8 cellular contexts compared by ENCODE assay signal in genomic region chr7:100874577-100875355, GRCh38. TPM values are rescaled to one million over a fixed set of nuclear protein-coding genes. Genes with fewer than 3 reads are reported as not detected.
A peak's percentile ranks its signal among the peaks of the same experiment; 100 is the strongest.
DNase-seq lines count a peak whose midpoint lies in the region; ATAC-seq and TF ChIP-seq lines count a peak whose summit lies in the region.

TSS of gene SRRT (plus strand) at chr7:100875103. CDS start at chr7:100875591, 488 bp downstream.

- H3K9me3 Mint-ChIP-seq in chondrocyte (ENCODE audit: low read depth), result no peaks in the 10 kb centered on the region

- H3K4me1 Mint-ChIP-seq in chondrocyte (ENCODE audit: low read depth), result peaks cover 73% of the 10 kb centered on the region

- peak; percentile 96 for TF ChIP-seq POLR2A in GM19099 (IDR thresholded peaks at IDR 0.05; ENCODE audit: extremely low read depth, insufficient read length, low read depth)

- TF ChIP-seq CTCF in chondrocyte (IDR thresholded peaks at IDR 0.05) (peak; percentile 61), kidney epithelial cell (IDR thresholded peaks at IDR 0.05; ENCODE audit: insufficient read depth, low read length, poor library complexity, severe bottlenecking) (peak; percentile 8)

- peaks cover 7% of the 10 kb centered on the region for H3K36me3 ChIP-seq in kidney epithelial cell (ENCODE audit: control insufficient read depth, insufficient read depth, low read length)

- DNase-seq in Ammon's horn (ENCODE audit: low spot score) (peak; percentile 99), NCI-H510A treated with DMSO at 0.1 percent for 48 hours (lab: John Stamatoyannopoulos, UW) (peak; percentile 87), chondrocyte (ENCODE audit: low spot score) (peak; percentile 99), kidney epithelial cell (ENCODE audit: low read depth) (peak; percentile 78)
- DNase-seq in activated CD4-positive, alpha-beta T cell treated with anti-CD3 and anti-CD28 coated beads for 24 hours (ENCODE audit: low read depth in 2 of 2), result peak; percentile 97 to 99
- peak; percentile 98 for DNase-seq in stimulated activated CD4-positive, alpha-beta T cell treated with anti-CD3 and anti-CD28 coated beads, Interleukin-15, amount 100 ng/mL, for 48 hours (ENCODE audit: low read depth in 2 of 2)

- no peaks in the 10 kb centered on the region for H3K27me3 ChIP-seq in kidney epithelial cell (ENCODE audit: control insufficient read depth, insufficient read depth, low read length)

- peaks cover 31% of the 10 kb centered on the region for H3K36me3 Mint-ChIP-seq in chondrocyte (ENCODE audit: low read depth)

- H3K4me3 ChIP-seq in kidney epithelial cell (ENCODE audit: low read depth, low read length), result peak within 1 kb of the TSS; percentile 85

- H3K27ac Mint-ChIP-seq in chondrocyte (ENCODE audit: unreplicated experiment), result peak within 1 kb of the TSS; percentile 98

- H3K27me3 Mint-ChIP-seq in chondrocyte (ENCODE audit: low read depth), result no peaks in the 10 kb centered on the region

- H3K4me3 Mint-ChIP-seq in chondrocyte (ENCODE audit: unreplicated experiment), result peak within 1 kb of the TSS; percentile 99

- peak; percentile 90 for ATAC-seq in HG03432 (IDR thresholded peaks at IDR 0.05; ENCODE audit: unreplicated experiment)

RNA-seq across cellular contexts. Expression of gene SRRT, which starts in this region (rescaled TPM):
- 104 to 138 TPM (median 105 TPM) in 3 replicates for total RNA-seq in chondrocyte
- total RNA-seq in kidney epithelial cell, result 65.9 and 67.9 TPM in 2 replicates

Comparison
In these comparisons a context has a peak if more than half of its experiments do, and no peak if none do; other contexts are left out.
1. Peak in every context shown above with its lines: DNase-seq, ATAC-seq and H3K4me3 ChIP-seq.